10 cellular contexts compared by ENCODE assay signal in the genomic region with DNA sequence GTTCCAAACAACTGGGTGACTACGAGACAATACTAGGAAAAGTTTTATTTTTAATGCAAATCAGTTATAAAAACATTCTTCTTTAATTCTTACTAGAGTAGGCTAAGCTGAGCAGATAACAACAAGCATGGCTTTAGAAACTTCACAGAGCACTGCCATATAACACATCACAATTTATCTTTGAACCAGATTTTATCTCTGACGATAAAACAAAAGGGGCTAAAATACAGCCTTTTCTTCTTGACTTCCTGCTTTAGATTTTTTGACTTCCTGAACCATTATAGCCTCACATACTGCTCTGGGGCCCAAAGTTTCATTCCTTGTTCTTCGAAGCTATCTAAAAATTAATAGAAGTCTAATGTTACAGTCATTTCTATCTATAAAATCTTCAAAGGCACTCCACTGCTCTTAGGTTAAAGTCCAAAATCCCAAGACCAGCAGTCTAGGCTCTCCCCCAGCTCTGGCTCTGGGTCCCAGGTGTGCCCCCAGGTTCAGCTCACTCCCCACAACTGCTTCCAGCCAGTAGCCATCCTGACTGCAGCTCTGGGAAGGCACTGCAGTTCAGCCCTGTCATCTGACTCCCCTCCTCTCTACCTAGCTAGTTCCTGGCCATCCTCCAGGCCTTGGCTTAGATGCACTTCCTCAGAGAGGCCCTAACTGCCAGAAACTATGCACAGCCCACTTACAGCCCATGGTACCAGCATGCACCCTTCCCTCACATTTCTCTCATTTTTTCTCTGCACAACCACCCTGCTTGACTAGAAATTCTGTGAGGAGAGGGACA. TPM values are rescaled to one million over a fixed set of nuclear protein-coding genes. Genes with fewer than 3 reads are reported as not detected.
DNase-seq lines count a peak whose midpoint lies in the region; ATAC-seq, FAIRE-seq and TF ChIP-seq lines count a peak whose summit lies in the region.
"Had no signal": no experiment of that assay in that cellular context is flagged by ENCODE, and none has a peak within 500 bp of the region (broad histone marks: within the 10 kb centered on the region; RNA-seq: fewer than 3 reads in every experiment).

No MANE protein-coding gene starts in this region.

- H3K4me1 ChIP-seq in A549 (peaks cover 26% of the 10 kb centered on the region), HEK293 (ENCODE audit: control insufficient read depth, insufficient read depth, low read length) (peaks cover 21% of the 10 kb centered on the region), left lung (peaks cover 52 to 95% of the 10 kb centered on the region in 2 donors), suprapubic skin (peaks cover 84% of the 10 kb centered on the region)

- peak overlapping the region; percentile 6; the same call in 1 of the 3 replicates for H3K4me2 ChIP-seq in A549

- no peak for TF ChIP-seq RAD21 in A549 (conservative IDR thresholded peaks at IDR 0.05 in 1 of 2, IDR thresholded peaks at IDR 0.05 in 1 of 2)

- H3K4me1 Mint-ChIP-seq in activated CD4-positive, alpha-beta memory T cell treated with anti-CD3 and anti-CD28 coated beads, Interleukin-2, amount 10 ng/mL, durations not matched to agents 7 days and 5 days, result peaks cover 98% of the 10 kb centered on the region

- H3K27ac ChIP-seq in A549, result no peak overlapping the region
- no peak overlapping the region for H3K27ac ChIP-seq in HEK293 (ENCODE audit: extremely low read depth, low read depth, low read length)
- peak overlapping the region in 1 of 2 donors; percentile 78 for H3K27ac ChIP-seq in left lung
- H3K27ac ChIP-seq in suprapubic skin, result no peak overlapping the region
- H3K27ac ChIP-seq: SJCRH30 had no signal

- H3K9me3 Mint-ChIP-seq in activated CD4-positive, alpha-beta memory T cell treated with anti-CD3 and anti-CD28 coated beads, Interleukin-2, amount 10 ng/mL, durations not matched to agents 7 days and 5 days, result no peaks in the 10 kb centered on the region

- TF ChIP-seq EP300 in A549 (IDR thresholded peaks at IDR 0.05) (no peak), suprapubic skin (IDR thresholded peaks at IDR 0.05) (no peak)

- DNase-seq in A549 (ENCODE audit: low read depth in 1 of 2, low spot score in 1 of 2), result no peak
- DNase-seq in activated CD4-positive, alpha-beta memory T cell treated with anti-CD3 and anti-CD28 coated beads, Interleukin-2, amount 10 ng/mL, durations not matched to agents 7 days and 5 days, result no peak
- peak in 1 of 2 donors; percentile 64 for DNase-seq in left lung
- no peak for DNase-seq in NCI-H526 treated with DMSO at 0.1 percent for 48 hours (lab: John Stamatoyannopoulos, UW)
- no peak for DNase-seq in suprapubic skin (ENCODE audit: low spot score in 2 of 2)
- DNase-seq in Ammon's horn (ENCODE audit: low spot score), result no peak
- DNase-seq: occipital lobe had no signal

- 72% methylated on average over 3 of the region's 3 CpGs for WGBS in A549 (ENCODE audit: missing lambda C conversion rate)
- 78% methylated on average over 3 of the region's 3 CpGs for WGBS in suprapubic skin

- H3K9me3 ChIP-seq in A549 (no peaks in the 10 kb centered on the region), HEK293 (ENCODE audit: control insufficient read depth, insufficient read depth, low read depth, low read length) (no peaks in the 10 kb centered on the region), left lung (no peaks in the 10 kb centered on the region), suprapubic skin (no peaks in the 10 kb centered on the region)
- H3K9me3 ChIP-seq: SJCRH30 had no signal

- CTCF ChIA-PET in A549 (lab: Yijun Ruan, JAX), result interaction anchor here (0.5 to 2.7 kb wide), 6 partner anchors 9 to 93 kb away, joined by 3 to 12 read pairs (median 6); no protein-coding TSS in a partner anchor
- CTCF ChIA-PET in HEK293 (lab: Yijun Ruan, JAX), result interaction anchor here (0.5 to 2.6 kb wide), 6 partner anchors 10 to 344 kb away, joined by 3 to 13 read pairs (median 3); no protein-coding TSS in a partner anchor
- CTCF ChIA-PET in activated CD4-positive, alpha-beta memory T cell treated with anti-CD3 and anti-CD28 coated beads, Interleukin-2, amount 10 ng/mL, durations not matched to agents 7 days and 5 days (lab: Charles Lee), result interaction anchor here (1.0 to 13.7 kb wide), 9 partner anchors 9 to 61 kb away, joined by 3 to 125 read pairs (median 5); no protein-coding TSS in a partner anchor

- no peak for ATAC-seq in A549
- peak; percentile 32 for ATAC-seq in left lung
- no peak for ATAC-seq in GM18870 (IDR thresholded peaks at IDR 0.05; ENCODE audit: unreplicated experiment)

- FAIRE-seq in A549 (lab: Jason Lieb, UNC), result no peak

- intact Hi-C loops in left lung (cut with DNase I), result no loop called here

- TF ChIP-seq CTCF in A549 (IDR thresholded peaks at IDR 0.05) (no peak), HEK293 (tag by site-specific recombination; IDR thresholded peaks at IDR 0.05) (no peak), left lung (IDR thresholded peaks at IDR 0.05) (no peak), suprapubic skin (IDR thresholded peaks at IDR 0.05) (no peak)

- no peak overlapping the region for H3K4me3 Mint-ChIP-seq in activated CD4-positive, alpha-beta memory T cell treated with anti-CD3 and anti-CD28 coated beads, Interleukin-2, amount 10 ng/mL, durations not matched to agents 7 days and 5 days

- no peaks in the 10 kb centered on the region for H3K27me3 Mint-ChIP-seq in activated CD4-positive, alpha-beta memory T cell treated with anti-CD3 and anti-CD28 coated beads, Interleukin-2, amount 10 ng/mL, durations not matched to agents 7 days and 5 days

- H3K4me3 ChIP-seq in A549 (no peak overlapping the region), HEK293 (ENCODE audit: low read depth, low read length) (no peak overlapping the region), left lung (no peak overlapping the region), suprapubic skin (no peak overlapping the region)
- H3K4me3 ChIP-seq: SJCRH30 had no signal

- H3K27me3 ChIP-seq in left lung (no peaks in the 10 kb centered on the region), suprapubic skin (no peaks in the 10 kb centered on the region)
- H3K27me3 ChIP-seq: SJCRH30 had no signal

- POLR2A ChIA-PET in A549 (lab: Yijun Ruan, JAX), result no interaction called here
- POLR2A ChIA-PET in HEK293 (lab: Yijun Ruan, JAX), result interaction anchor here (0.9 to 1.1 kb wide), 2 partner anchors 19 to 24 kb away, joined by 3 read pairs; no protein-coding TSS in a partner anchor
- POLR2A ChIA-PET in activated CD4-positive, alpha-beta memory T cell treated with anti-CD3 and anti-CD28 coated beads, Interleukin-2, amount 10 ng/mL, durations not matched to agents 7 days and 5 days (lab: Charles Lee), result interaction anchor here (1.0 to 13.2 kb wide), 9 partner anchors 9 to 386 kb away, joined by 4 to 202 read pairs (median 17); a partner anchor contains a TSS

- peaks cover 62% of the 10 kb centered on the region for H3K36me3 Mint-ChIP-seq in activated CD4-positive, alpha-beta memory T cell treated with anti-CD3 and anti-CD28 coated beads, Interleukin-2, amount 10 ng/mL, durations not matched to agents 7 days and 5 days (ENCODE audit: low read depth)

- TF ChIP-seq POLR2A in A549 (IDR thresholded peaks at IDR 0.05; ENCODE audit: low read length), result no peak
- TF ChIP-seq POLR2A in suprapubic skin (IDR thresholded peaks at IDR 0.05), result no peak

- H3K36me3 ChIP-seq in HEK293 (ENCODE audit: control insufficient read depth in 2 of 2, insufficient read depth in 1 of 2, low read length in 2 of 2) (peaks cover 3 to 34% of the 10 kb centered on the region in 2 experiments; a peak in 2 of 3 replicates), left lung (peaks cover 0 to 10% of the 10 kb centered on the region in 2 donors), suprapubic skin (peaks cover 7% of the 10 kb centered on the region)

- H3K27ac Mint-ChIP-seq in activated CD4-positive, alpha-beta memory T cell treated with anti-CD3 and anti-CD28 coated beads, Interleukin-2, amount 10 ng/mL, durations not matched to agents 7 days and 5 days, result peak overlapping the region; percentile 91

TF ChIP-seq in A549, 52 proteins besides CTCF, POLR2A, EP300 and RAD21 (continues in another document):
- TF ChIP-seq, protein P1, sequence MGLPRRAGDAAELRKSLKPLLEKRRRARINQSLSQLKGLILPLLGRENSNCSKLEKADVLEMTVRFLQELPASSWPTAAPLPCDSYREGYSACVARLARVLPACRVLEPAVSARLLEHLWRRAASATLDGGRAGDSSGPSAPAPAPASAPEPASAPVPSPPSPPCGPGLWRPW (IDR thresholded peaks at IDR 0.05), result no peak
- TF ChIP-seq HDAC2 (IDR thresholded peaks at IDR 0.05) (no peak), TFCP2L1 (CRISPR knock-in tag; IDR thresholded peaks at IDR 0.05) (no peak), ESRRA (IDR thresholded peaks at IDR 0.05; ENCODE audit: borderline replicate concordance, low read length) (no peak), POLR2AphosphoS2 (conservative IDR thresholded peaks at IDR 0.05; ENCODE audit: low read length) (no peak)

TF ChIP-seq in HEK293, 187 proteins besides CTCF, POLR2A, EP300 and RAD21 (continues in another document):
- peak; percentile 55; the same call in 1 of the 2 replicates for TF ChIP-seq ZBTB17 (tag by site-specific recombination; IDR thresholded peaks at IDR 0.05)
- no peak for TF ChIP-seq SCRT1 (tag by site-specific recombination; IDR thresholded peaks at IDR 0.05; ENCODE audit: borderline replicate concordance)
- TF ChIP-seq ZNF23 (tag by site-specific recombination; IDR thresholded peaks at IDR 0.05; ENCODE audit: borderline replicate concordance), result no peak
- TF ChIP-seq GLI2 (tag by site-specific recombination; IDR thresholded peaks at IDR 0.05; ENCODE audit: borderline replicate concordance, low read depth), result no peak

RNA-seq across cellular contexts. Expression of a gene that starts 25.7 kb away (rescaled TPM):
- polyA plus RNA-seq in A549 (2011; rRNA removed) (13.9 and 14.9 TPM in 2 replicates), A549 (2017; fragmentation: RNase III; extraction: RNeasy Plus Mini Kit Qiagen cat#74134 plus additional on column Dnase treatment) (11.4 to 13.6 TPM (median 12.6 TPM) in 3 replicates)
- polyA plus RNA-seq in A549 (2012; cell fraction: cytosol; rRNA removed), result 9.4 and 11.8 TPM in 2 replicates
- 34.3 and 50.0 TPM in 2 replicates for polyA plus RNA-seq in A549 (2012; cell fraction: nucleus; rRNA removed)
- 18.8 and 19.0 TPM in 2 replicates for polyA minus RNA-seq in A549 (2011; rRNA and poly(A)+ RNA removed)
- 100 to 1,000 TPM in 1 of 2 experiments, 10 to 100 TPM in 1; 97.1 to 101 TPM for total RNA-seq in activated CD4-positive, alpha-beta memory T cell treated with anti-CD3 and anti-CD28 coated beads, Interleukin-2, amount 10 ng/mL, durations not matched to agents 7 days and 5 days
- total RNA-seq in left lung (10 to 100 TPM; 56.2 to 64.9 TPM), suprapubic skin (100 to 1,000 TPM in 1 of 4 donors, 10 to 100 TPM in 3; 27.9 to 126 (median 41.5) TPM)

RNA-seq across cellular contexts. Expression of a gene that starts 40.5 kb away (rescaled TPM):
- polyA plus RNA-seq in A549 (2011; rRNA removed) (not detected in 2 replicates), A549 (2017; fragmentation: RNase III; extraction: RNeasy Plus Mini Kit Qiagen cat#74134 plus additional on column Dnase treatment) (not detected in 3 replicates)
- not detected in 2 replicates for polyA plus RNA-seq in A549 (2012; cell fraction: cytosol; rRNA removed)
- not detected in 2 replicates for polyA plus RNA-seq in A549 (2012; cell fraction: nucleus; rRNA removed)
- not detected in 2 replicates for polyA minus RNA-seq in A549 (2011; rRNA and poly(A)+ RNA removed)
- not detected for total RNA-seq in activated CD4-positive, alpha-beta memory T cell treated with anti-CD3 and anti-CD28 coated beads, Interleukin-2, amount 10 ng/mL, durations not matched to agents 7 days and 5 days
- total RNA-seq in left lung (not detected), suprapubic skin (not detected)
- total RNA-seq: occipital lobe had no signal
